11 cellular contexts compared by ENCODE assay signal in the genomic region with DNA sequence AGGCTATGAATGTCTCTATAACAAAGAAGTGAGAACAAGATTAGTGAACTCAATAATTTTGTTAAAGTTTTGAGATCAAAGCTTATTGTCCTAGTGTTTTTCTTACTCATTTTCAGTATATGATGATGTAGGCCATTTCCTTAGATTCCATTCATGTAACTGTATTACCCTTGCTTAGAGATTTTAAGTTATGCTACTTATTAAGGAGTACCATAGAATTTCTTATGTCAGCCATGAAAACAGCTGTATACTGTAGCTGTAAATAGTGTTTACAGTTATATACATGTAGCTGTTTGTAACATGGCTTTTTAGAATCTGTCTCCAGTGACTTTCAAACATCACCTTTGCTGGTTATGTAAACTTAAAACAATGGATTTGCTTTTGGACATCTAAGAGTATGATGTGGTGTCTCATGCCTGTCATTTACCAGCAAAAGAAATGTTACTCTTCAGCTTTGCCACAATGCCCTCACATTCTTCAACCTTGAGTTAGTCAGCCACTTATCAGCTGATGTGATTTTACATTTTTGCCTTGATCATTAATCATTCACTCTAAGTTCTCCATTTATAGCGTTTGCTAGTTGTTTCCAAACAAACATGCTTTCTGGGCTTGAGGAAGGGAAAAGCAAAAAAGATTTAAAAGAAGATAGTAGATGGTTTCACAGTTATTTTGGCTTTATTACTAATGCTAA. TPM values are rescaled to one million over a fixed set of nuclear protein-coding genes. Genes with fewer than 3 reads are reported as not detected.
DNase-seq lines count a peak whose midpoint lies in the region; ATAC-seq and TF ChIP-seq lines count a peak whose summit lies in the region.
"Had no signal": no experiment of that assay in that cellular context is flagged by ENCODE, and none has a peak within 500 bp of the region (broad histone marks: within the 10 kb centered on the region; RNA-seq: fewer than 3 reads in every experiment).

No MANE protein-coding gene starts in this region.

- H3K18ac ChIP-seq in IMR-90 (ENCODE audit: low read depth, low read length): no peak overlapping the region

- TF ChIP-seq POLR2A in IMR-90 (IDR thresholded peaks at IDR 0.05; ENCODE audit: low read depth, low read length): no peak

- CTCF ChIA-PET in IMR-90 (lab: Yijun Ruan, JAX): interaction anchor here (0.5 to 1.3 kb wide), 6 partner anchors 13 to 1868 kb away, joined by 3 to 6 read pairs (median 4); no protein-coding TSS in a partner anchor

- H2AK5ac ChIP-seq in IMR-90 (ENCODE audit: low read depth, low read length): no peak overlapping the region

- POLR2A ChIA-PET in IMR-90 (lab: Charles Lee; ENCODE audit: unreplicated experiment): no interaction called here

- peak overlapping the region; percentile 2; the same call in 1 of the 2 replicates for H3K4me2 ChIP-seq in IMR-90 (ENCODE audit: low read depth, low read length)

- H3K27ac ChIP-seq in IMR-90 (ENCODE audit: insufficient read depth, low read length): no peak overlapping the region
- H3K27ac ChIP-seq in epithelial cell of prostate: peak overlapping the region; percentile 23

- no peak overlapping the region for H3K14ac ChIP-seq in IMR-90 (replicated peaks; ENCODE audit: low read depth, low read length)

- in situ Hi-C loops in Caki2 (cut with HindIII; ENCODE audit: low pct_unique_long_range_greater_than_20kb, low sequenced_read_pairs) (no loop called here), IMR-90 (cut with MboI; ENCODE audit: low sequenced_read_pairs) (no loop called here)

- H2AFZ ChIP-seq in IMR-90 (replicated peaks; ENCODE audit: low read length, poor library complexity): no peak overlapping the region

- H4K8ac ChIP-seq in IMR-90 (ENCODE audit: low read depth in 2 of 2, low read length in 2 of 2): no peak overlapping the region

- H2BK5ac ChIP-seq in IMR-90 (ENCODE audit: low read depth, low read length, poor library complexity, severe bottlenecking): no peak overlapping the region

- dilution Hi-C loops in IMR-90 (cut with HindIII; ENCODE audit: low sequenced_read_pairs, unreplicated experiment): no loop called here

- BruUV-seq in IMR-90 (replicated peaks; lab: Mats Ljungman, UMichigan): no TSS peak

- H2BK120ac ChIP-seq in IMR-90 (ENCODE audit: low read depth, low read length): no peak overlapping the region

- no peak overlapping the region for H4K91ac ChIP-seq in IMR-90 (ENCODE audit: insufficient read depth, low read depth, low read length)

- intact Hi-C loops in IMR-90 (cut with micrococcal nuclease): no loop called here

- no peaks in the 10 kb centered on the region for H3K9me1 ChIP-seq in IMR-90 (ENCODE audit: insufficient read depth, low read length)

- no peaks in the 10 kb centered on the region for H3K27me3 ChIP-seq in IMR-90 (ENCODE audit: control insufficient read depth, insufficient read depth, low read length)

- no peak overlapping the region for H3K23ac ChIP-seq in IMR-90 (ENCODE audit: low read depth, low read length)

- H3K4me1 ChIP-seq in IMR-90 (ENCODE audit: control insufficient read depth, insufficient read depth, low read length): 0 out of 2 replicates have a peak, but pooled peaks cover 1% of the 10 kb centered on the region

- no peaks in the 10 kb centered on the region for H4K20me1 ChIP-seq in IMR-90 (ENCODE audit: insufficient read depth, low read length)

- H2BK15ac ChIP-seq in IMR-90 (ENCODE audit: low read depth, low read length): no peak overlapping the region

- no peak overlapping the region for H4K5ac ChIP-seq in IMR-90 (ENCODE audit: low read depth, low read length)

- H2BK20ac ChIP-seq in IMR-90 (ENCODE audit: low read depth, low read length): no peak overlapping the region

- no peak overlapping the region for H2AK9ac ChIP-seq in IMR-90 (replicated peaks; ENCODE audit: low read depth, low read length, poor library complexity)

- no peak overlapping the region for H3K4ac ChIP-seq in IMR-90 (ENCODE audit: low read depth, low read length)

- no peak for TF ChIP-seq CTCF in IMR-90 (conservative IDR thresholded peaks at IDR 0.05; ENCODE audit: low read depth, low read length)

- no peaks in the 10 kb centered on the region; the same call in 1 of the 2 replicates for H3K36me3 ChIP-seq in IMR-90 (ENCODE audit: control insufficient read depth, insufficient read depth, low read length)

- TF ChIP-seq RAD21 in IMR-90 (IDR thresholded peaks at IDR 0.05; ENCODE audit: low read length): no peak

- DNase-seq in Caki2 (ENCODE audit: low read depth) (peak; percentile 80), IMR-90 (peak; percentile 25), epithelial cell of prostate (ENCODE audit: low read depth, low spot score) (peak; percentile 18), myocyte (ENCODE audit: low read depth) (peak; percentile 30), SIG-M5 treated with dmso at 0.1 percent for 504 hours (lab: John Stamatoyannopoulos, UW; ENCODE audit: unreplicated experiment) (no peak), RKO (ENCODE audit: low spot score) (no peak)
- DNase-seq: activated CD8-positive, alpha-beta memory T cell treated with anti-CD3 and anti-CD28 coated beads for 24 hours; KG1 had no signal

- H3K4me3 ChIP-seq in IMR-90 (ENCODE audit: insufficient read depth, low read depth, low read length): no peak overlapping the region

- no peaks in the 10 kb centered on the region; a peak in 1 of 4 replicates for H3K79me1 ChIP-seq in IMR-90 (ENCODE audit: low read depth in 1 of 2, low read length in 2 of 2)

- WGBS in IMR-90 (ENCODE audit: extremely low coverage in 2 of 2, insufficient read length in 1 of 2), 2 experiments: no CpG with 5 or more reads among the region's 1 CpG

- H3K9me3 ChIP-seq in IMR-90 (ENCODE audit: control insufficient read depth, insufficient read depth, low read length): no peaks in the 10 kb centered on the region

- no peak overlapping the region for H3K9ac ChIP-seq in IMR-90 (ENCODE audit: low read depth, low read length)

- ATAC-seq in IMR-90 (ENCODE audit: low read depth) (peak; percentile 56), GM21576 (IDR thresholded peaks at IDR 0.05; ENCODE audit: unreplicated experiment) (no peak), GM19324 (IDR thresholded peaks at IDR 0.05; ENCODE audit: low FRiP score, unreplicated experiment) (no peak)
- ATAC-seq: SK-N-SH treated with all-trans-retinoic acid at 6 μM for 48 hours had no signal

- no peak overlapping the region for H3K56ac ChIP-seq in IMR-90 (ENCODE audit: extremely low read depth, insufficient read depth, low read length)

TF ChIP-seq in IMR-90, 13 proteins besides CTCF, POLR2A, EP300 and RAD21:
- no peak for TF ChIP-seq NFE2L2 (IDR thresholded peaks at IDR 0.05; ENCODE audit: low read depth, low read length)
- no peak for TF ChIP-seq SMC3 (IDR thresholded peaks at IDR 0.05; ENCODE audit: low read depth, low read length)

RNA-seq across cellular contexts. Expression of a gene that starts 55.5 kb away (rescaled TPM):
- 5.8 and 12.5 TPM in 2 replicates for total RNA-seq in Caki2 (2014; rRNA removed; shearing (Covaris generic); ENCODE audit: low replicate concordance)
- total RNA-seq in IMR-90 (2012; rRNA removed) (21.5 and 30.0 TPM in 2 replicates), myocyte (7.5 and 16.2 TPM in 2 replicates)
- polyA plus RNA-seq in IMR-90 (2012; rRNA removed): 1.9 and 2.6 TPM in 2 replicates
- 0.84 and 0.98 TPM in 2 replicates for polyA plus RNA-seq in IMR-90 (2012; cell fraction: cytosol; rRNA removed)
- polyA plus RNA-seq in IMR-90 (2012; cell fraction: nucleus; rRNA removed; ENCODE audit: low replicate concordance): 0.87 and 3.5 TPM in 2 replicates
- 2.5 TPM for polyA plus RNA-seq in myocyte (2012)

Comparison
In these comparisons a context has a peak if more than half of its experiments do, and no peak if none do; other contexts are left out.
1. DNase-seq: peak in Caki2 (single experiment), IMR-90 (single experiment), epithelial cell of prostate (single experiment) and myocyte (single experiment); none in SIG-M5 treated with dmso at 0.1 percent for 504 hours (single experiment) and RKO (single experiment).